ENCODE assay signal across 9 cellular contexts in genomic region chr5:141701341-141702119, GRCh38. TPM values are rescaled to one million over a fixed set of nuclear protein-coding genes. Genes with fewer than 3 reads are reported as not detected.
DNase-seq lines count a peak whose midpoint lies in the region; ATAC-seq and TF ChIP-seq lines count a peak whose summit lies in the region.
"Had no signal": no experiment of that assay in that cellular context is flagged by ENCODE, and none has a peak within 500 bp of the region (broad histone marks: within the 10 kb centered on the region; RNA-seq: fewer than 3 reads in every experiment).

No MANE protein-coding gene starts in this region.

- H3K79me1 ChIP-seq in mesendoderm (ENCODE audit: low read length): no peaks in the 10 kb centered on the region

- H3K4ac ChIP-seq in mesendoderm (ENCODE audit: low read depth, low read length): no peak overlapping the region

- H3K27ac ChIP-seq in SK-N-SH (ENCODE audit: low read depth in 2 of 2, low read length in 1 of 2) (no peak overlapping the region), mesendoderm (ENCODE audit: low read depth, low read length) (no peak overlapping the region)

- no peaks in the 10 kb centered on the region for H3K9me2 ChIP-seq in SK-N-SH

- H3K36me3 ChIP-seq in SK-N-SH (replicated peaks in 1 of 2; ENCODE audit: control insufficient read depth in 1 of 2, insufficient read depth in 2 of 2, low read length in 1 of 2): no peaks in the 10 kb centered on the region
- no peaks in the 10 kb centered on the region for H3K36me3 ChIP-seq in mesendoderm (ENCODE audit: control insufficient read depth, insufficient read depth, low read length)

- H3K4me1 Mint-ChIP-seq in mesothelial cell of epicardium: peaks cover 18% of the 10 kb centered on the region

- H2BK5ac ChIP-seq in mesendoderm (ENCODE audit: low read length): no peak overlapping the region

- CTCF ChIA-PET in SK-N-SH (lab: Yijun Ruan, JAX): interaction anchor here (0.6 to 16.8 kb wide), 49 partner anchors 9 to 270 kb away, joined by 3 to 451 read pairs (median 4); partner anchors contain the start of genes PCDH1, PCDH12 and RNF14

- TF ChIP-seq CTCF in GM13976 (IDR thresholded peaks at IDR 0.05; ENCODE audit: borderline replicate concordance, control extremely low read depth, extremely low read depth, insufficient read depth, missing control alignments) (no peak), SK-N-SH (IDR thresholded peaks at IDR 0.05) (no peak), mesothelial cell of epicardium (IDR thresholded peaks at IDR 0.05; ENCODE audit: unreplicated experiment) (no peak)

- H3K27ac Mint-ChIP-seq in mesothelial cell of epicardium: no peak overlapping the region

- POLR2A ChIA-PET in SK-N-SH (lab: Yijun Ruan, JAX): interaction anchor here (0.7 kb wide), 1 partner anchor 54 kb away, joined by 4 read pairs; no protein-coding TSS in a partner anchor

- peak overlapping the region in 1 of 2 experiments; percentile 46; a peak in 1 of 4 replicates for H3K4me3 ChIP-seq in SK-N-SH (ENCODE audit: low read depth in 2 of 2, low read length in 1 of 2)
- H3K4me3 ChIP-seq in mesendoderm (ENCODE audit: low read length): no peak overlapping the region
- H3K4me3 ChIP-seq: mucosa of descending colon had no signal

- ATAC-seq in GM21717 (IDR thresholded peaks at IDR 0.05; ENCODE audit: unreplicated experiment) (peak; percentile 74), HG03139 (IDR thresholded peaks at IDR 0.05; ENCODE audit: unreplicated experiment) (no peak)

- H2AFZ ChIP-seq in SK-N-SH (ENCODE audit: low read depth): no peak overlapping the region

- H2BK120ac ChIP-seq in mesendoderm (ENCODE audit: low read depth, low read length): no peak overlapping the region

- H3K9me3 Mint-ChIP-seq in mesothelial cell of epicardium: no peaks in the 10 kb centered on the region

- H2BK15ac ChIP-seq in mesendoderm (replicated peaks; ENCODE audit: low read depth): no peak overlapping the region

- no peak for TF ChIP-seq EP300 in SK-N-SH (IDR thresholded peaks at IDR 0.05; ENCODE audit: borderline replicate concordance in 1 of 2, low read depth in 1 of 2, low read length in 1 of 2)

- H3F3A ChIP-seq in SK-N-SH (replicated peaks; ENCODE audit: insufficient read depth): no peaks in the 10 kb centered on the region

- WGBS in SK-N-SH (ENCODE audit: low lambda C conversion rate): 61% methylated on average over 15 of the region's 16 CpGs
- WGBS in mesendoderm (ENCODE audit: extremely low coverage, insufficient coverage, low lambda C conversion rate): no CpG with 5 or more reads among the region's 16 CpGs

- no peak overlapping the region for H3K18ac ChIP-seq in mesendoderm (ENCODE audit: low read length)

- DNase-seq in GM13976 (ENCODE audit: low spot score) (peak; percentile 61), SK-N-SH (no peak), mesothelial cell of epicardium (ENCODE audit: low spot score in 2 of 2, unreplicated experiment in 2 of 2) (no peak), GDM1 (lab: John Stamatoyannopoulos, UW) (no peak), pons (ENCODE audit: low spot score) (no peak), mesendoderm (no peak)

- no peak overlapping the region for H3K56ac ChIP-seq in mesendoderm (ENCODE audit: low read length)

- no peak for TF ChIP-seq RAD21 in SK-N-SH (IDR thresholded peaks at IDR 0.05; ENCODE audit: low read length)

- no peak overlapping the region for H4K8ac ChIP-seq in mesendoderm (ENCODE audit: low read depth, low read length)

- H3K27me3 Mint-ChIP-seq in mesothelial cell of epicardium (ENCODE audit: low read depth): peaks cover 55% of the 10 kb centered on the region

- H3K79me2 ChIP-seq in SK-N-SH (ENCODE audit: insufficient read depth) (no peaks in the 10 kb centered on the region), mesendoderm (ENCODE audit: control insufficient read depth, insufficient read depth, low read length) (no peaks in the 10 kb centered on the region)

- peak overlapping the region; percentile 69 for H3K4me3 Mint-ChIP-seq in mesothelial cell of epicardium

- in situ Hi-C loops in GM13976 (cut with MboI; ENCODE audit: low sequenced_read_pairs, unreplicated experiment): no loop called here

- H3K27me3 ChIP-seq in SK-N-SH (ENCODE audit: insufficient read depth): peaks cover 70% of the 10 kb centered on the region
- peaks cover 17% of the 10 kb centered on the region for H3K27me3 ChIP-seq in mesendoderm (ENCODE audit: insufficient read depth, low read length, poor library complexity)

- H3K36me3 Mint-ChIP-seq in mesothelial cell of epicardium: no peaks in the 10 kb centered on the region

- H3K9me3 ChIP-seq in SK-N-SH: no peaks in the 10 kb centered on the region
- H3K9me3 ChIP-seq: mucosa of descending colon had no signal

- H3K4me1 ChIP-seq in SK-N-SH (ENCODE audit: control insufficient read depth in 1 of 2, insufficient read depth in 2 of 2, low read depth in 1 of 2, low read length in 1 of 2) (peaks cover 0 to 14% of the 10 kb centered on the region in 2 experiments; a peak in 1 of 4 replicates), mesendoderm (ENCODE audit: control insufficient read depth, low read depth, low read length) (peaks cover 5% of the 10 kb centered on the region)

- no peak overlapping the region for H3K23ac ChIP-seq in mesendoderm (ENCODE audit: low read length)

- H3K4me2 ChIP-seq in SK-N-SH (peak overlapping the region; percentile 66; the same call in 1 of the 2 replicates), mesendoderm (ENCODE audit: low read length) (no peak overlapping the region)

- H2AK5ac ChIP-seq in mesendoderm (ENCODE audit: low read length): no peak overlapping the region

- H3K9ac ChIP-seq in SK-N-SH (no peak overlapping the region), mesendoderm (ENCODE audit: low read length) (no peak overlapping the region)

- H4K20me1 ChIP-seq in SK-N-SH (ENCODE audit: insufficient read depth): no peaks in the 10 kb centered on the region

- no peak overlapping the region for H4K5ac ChIP-seq in mesendoderm (ENCODE audit: low read length)

TF ChIP-seq in SK-N-SH, 30 proteins besides CTCF, POLR2A, EP300 and RAD21:
- TF ChIP-seq NFIC (IDR thresholded peaks at IDR 0.05; ENCODE audit: borderline replicate concordance): no peak
- no peak for TF ChIP-seq USF1 (IDR thresholded peaks at IDR 0.05; ENCODE audit: borderline replicate concordance, low read depth)
- TF ChIP-seq NRF1 (IDR thresholded peaks at IDR 0.05; ENCODE audit: low read depth, low read length): no peak
- no peak for TF ChIP-seq POLR2AphosphoS5 (IDR thresholded peaks at IDR 0.05; ENCODE audit: low read depth, low read length)
- no peak for TF ChIP-seq EZH2phosphoT487 (IDR thresholded peaks at IDR 0.05; ENCODE audit: borderline replicate concordance, low read depth)
- no peak for TF ChIP-seq USF2 (IDR thresholded peaks at IDR 0.05; ENCODE audit: borderline replicate concordance, low read depth, low read length)
- TF ChIP-seq MXI1 (IDR thresholded peaks at IDR 0.05; ENCODE audit: low read depth, low read length): no peak
- no peak for TF ChIP-seq GATA2 (CRISPR knock-in tag; IDR thresholded peaks at IDR 0.05)
- no peak for TF ChIP-seq CHD2 (IDR thresholded peaks at IDR 0.05; ENCODE audit: low read length, partially characterized antibody)
- TF ChIP-seq RCOR1 (IDR thresholded peaks at IDR 0.05; ENCODE audit: low read length): no peak
- TF ChIP-seq YY1 (IDR thresholded peaks at IDR 0.05; ENCODE audit: low read depth): no peak
- no peak for TF ChIP-seq ELF1 (IDR thresholded peaks at IDR 0.05)
- TF ChIP-seq FOXJ3 (CRISPR knock-in tag; IDR thresholded peaks at IDR 0.05): no peak
- no peak for TF ChIP-seq FOXM1 (IDR thresholded peaks at IDR 0.05; ENCODE audit: low read depth)

RNA-seq across cellular contexts. Expression of gene ARAP3, which starts 19.5 kb away (rescaled TPM):
- 5.5 and 6.5 TPM in 2 replicates for polyA plus RNA-seq in SK-N-SH (2012; rRNA removed)
- 2.8 and 4.6 TPM in 2 replicates for polyA plus RNA-seq in SK-N-SH (2012; cell fraction: cytosol; rRNA removed)
- 31.5 and 41.8 TPM in 2 replicates for polyA plus RNA-seq in SK-N-SH (2012; cell fraction: nucleus; rRNA removed)
- total RNA-seq in mesothelial cell of epicardium: 50.9 to 53.8 TPM (median 51.8 TPM) in 3 replicates
- 8.7 TPM for polyA plus RNA-seq in mesendoderm (2013, experiment 1 of 2)
- 8.7 TPM for polyA plus RNA-seq in mesendoderm (2013, experiment 2 of 2)

RNA-seq across cellular contexts. Expression of gene FCHSD1, which starts 50.3 kb away (rescaled TPM):
- polyA plus RNA-seq in SK-N-SH (2012; rRNA removed): 49.2 and 58.3 TPM in 2 replicates
- polyA plus RNA-seq in SK-N-SH (2012; cell fraction: cytosol; rRNA removed): 8.9 and 12.7 TPM in 2 replicates
- 382 and 466 TPM in 2 replicates for polyA plus RNA-seq in SK-N-SH (2012; cell fraction: nucleus; rRNA removed)
- total RNA-seq in mesothelial cell of epicardium: 48.6 to 52.0 TPM (median 51.5 TPM) in 3 replicates
- 7.9 TPM for polyA plus RNA-seq in mesendoderm (2013, experiment 1 of 2)
- 8.7 TPM for polyA plus RNA-seq in mesendoderm (2013, experiment 2 of 2)
